ENCODE assay signal across 18 cellular contexts in genomic region chrX:141468940-141469339, GRCh38.
DNase-seq lines count a peak whose midpoint lies in the region; ATAC-seq and TF ChIP-seq lines count a peak whose summit lies in the region.
"Had no signal": no experiment of that assay in that cellular context is flagged by ENCODE, and none has a peak within 500 bp of the region (broad histone marks: within the 10 kb centered on the region; RNA-seq: fewer than 3 reads in every experiment).

No MANE protein-coding gene starts in this region.

- CTCF ChIA-PET in mammary epithelial cell (lab: Charles Lee; ENCODE audit: low non-redundant PET): no interaction called here

- H3K36me3 ChIP-seq in mammary epithelial cell (ENCODE audit: insufficient read depth, low read length): no peaks in the 10 kb centered on the region

- TF ChIP-seq CTCF in mammary epithelial cell (conservative IDR thresholded peaks at IDR 0.05 in 1 of 2, IDR thresholded peaks at IDR 0.05 in 1 of 2; ENCODE audit: extremely low read depth in 1 of 2, insufficient read depth in 1 of 2, low read depth in 1 of 2, low read length in 2 of 2): no peak

- peak; percentile 10 for DNase-seq in ACHN
- DNase-seq in HT1080 (ENCODE audit: low read depth): peak; percentile 81
- DNase-seq in mammary epithelial cell: peak; percentile 33
- DNase-seq in iris pigment epithelial cell (ENCODE audit: low read depth): peak; percentile 47
- no peak for DNase-seq in DMS53 (lab: John Stamatoyannopoulos, UW)
- DNase-seq: activated CD4-positive, CD25-positive, alpha-beta regulatory T cell; activated CD8-positive, alpha-beta memory T cell treated with anti-CD3 and anti-CD28 coated beads, Interleukin-2, amount 10 ng/mL, durations not matched to agents 7 days and 5 days; activated naive CD4-positive, alpha-beta T cell; central memory CD4-positive, alpha-beta T cell; NCI-H146; NCI-H524 had no signal

- no peaks in the 10 kb centered on the region for H4K20me1 ChIP-seq in mammary epithelial cell (ENCODE audit: insufficient read depth, low read length)

- no peak overlapping the region for H3K9ac ChIP-seq in mammary epithelial cell (ENCODE audit: insufficient read depth, low read length)

- no peak overlapping the region for H2AFZ ChIP-seq in mammary epithelial cell (ENCODE audit: low read depth, low read length)
- H2AFZ ChIP-seq: PC-9 had no signal

- no peaks in the 10 kb centered on the region for H3K27me3 ChIP-seq in mammary epithelial cell (ENCODE audit: insufficient read depth, low read length)

- 18% methylated on average over 1 of the region's 1 CpG for WGBS in mammary epithelial cell (ENCODE audit: low coverage, missing lambda C conversion rate)

- ATAC-seq in GM18870 (IDR thresholded peaks at IDR 0.05; ENCODE audit: unreplicated experiment) (no peak), GM18517 (IDR thresholded peaks at IDR 0.05; ENCODE audit: unreplicated experiment) (no peak), HG02973 (IDR thresholded peaks at IDR 0.05; ENCODE audit: unreplicated experiment) (no peak)
- ATAC-seq: activated CD8-positive, alpha-beta memory T cell treated with anti-CD3 and anti-CD28 coated beads, Interleukin-2, amount 10 ng/mL, durations not matched to agents 7 days and 5 days; HCT116; K562; stimulated activated effector memory CD8-positive, alpha-beta T cell treated with anti-CD3 and anti-CD28 coated beads, Interleukin-12 subunit alpha, Interleukin-12 subunit beta, amount 100 ng/mL, for 72 hours had no signal

- H3K79me2 ChIP-seq in mammary epithelial cell (ENCODE audit: insufficient read depth, low read length): no peaks in the 10 kb centered on the region

- H3K27ac ChIP-seq in mammary epithelial cell (ENCODE audit: insufficient read depth, low read depth, low read length): peak overlapping the region; percentile 48

- H3K4me2 ChIP-seq in mammary epithelial cell (ENCODE audit: insufficient read depth, low read depth, low read length): peak overlapping the region; percentile 42
- H3K4me2 ChIP-seq: PC-9 had no signal

- dilution Hi-C loops in mammary epithelial cell (cut with HindIII; ENCODE audit: low sequenced_read_pairs): no loop called here

- BruUV-seq in mammary epithelial cell (replicated peaks; lab: Mats Ljungman, UMichigan): no TSS peak

- H3K4me3 ChIP-seq in mammary epithelial cell (replicated peaks in 1 of 3; ENCODE audit: insufficient read depth in 1 of 3, low read depth in 2 of 3, low read length in 3 of 3): no peak overlapping the region
- H3K4me3 ChIP-seq: K562, PC-9 had no signal

- peaks cover 2% of the 10 kb centered on the region for H3K9me3 ChIP-seq in mammary epithelial cell (replicated peaks; ENCODE audit: insufficient read depth, low read length)

- intact Hi-C loops in mammary epithelial cell (cut with micrococcal nuclease): no loop called here

- peaks cover 14% of the 10 kb centered on the region for H3K4me1 ChIP-seq in mammary epithelial cell (ENCODE audit: insufficient read depth, low read length)

- in situ Hi-C loops in ACHN (cut with HindIII; ENCODE audit: low pct_ligation_motif_present, low pct_unique_long_range_greater_than_20kb, low sequenced_read_pairs): no loop called here
- in situ Hi-C loops in mammary epithelial cell (cut with MboI; ENCODE audit: low sequenced_read_pairs in 2 of 2): no loop called here
